In the genomic region with DNA sequence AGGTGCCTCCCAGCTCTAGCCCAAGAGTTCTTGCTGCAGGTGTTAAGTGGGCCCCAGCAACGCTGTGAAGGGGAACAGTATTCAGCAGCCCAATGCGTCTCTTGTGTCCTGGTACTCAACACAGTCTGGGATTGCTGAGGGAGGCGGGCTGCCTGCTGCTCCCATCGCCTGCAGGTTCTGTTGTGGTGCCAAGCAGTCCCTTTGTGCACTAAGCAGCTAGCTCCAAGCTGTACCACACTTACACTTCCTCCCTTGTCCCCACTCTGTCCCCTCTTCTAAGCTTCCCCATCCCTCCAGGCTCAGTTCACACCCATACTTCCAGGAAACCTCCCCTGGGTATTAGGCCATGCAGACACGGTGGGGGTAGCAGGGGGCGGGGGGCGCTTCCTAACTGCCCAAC, we compare ENCODE assay signal across 25 cellular contexts.
"Had no signal": no experiment of that assay in that cellular context is flagged by ENCODE, and none has a peak within 500 bp of the region (broad histone marks: within the 10 kb centered on the region; RNA-seq: fewer than 3 reads in every experiment).

No MANE protein-coding gene starts in this region.

- H3K4me2 ChIP-seq: hepatocyte had no signal

- H3K4me3 Mint-ChIP-seq: activated CD4-positive, alpha-beta memory T cell treated with anti-CD3 and anti-CD28 coated beads, Interleukin-2, amount 10 ng/mL, durations not matched to agents 7 days and 5 days; activated CD4-positive, alpha-beta T cell treated with anti-CD3 and anti-CD28 coated beads, Interleukin-2, amount 10 ng/mL, durations not matched to agents 7 days and 5 days; activated naive CD4-positive, alpha-beta T cell treated with anti-CD3 and anti-CD28 coated beads, Interleukin-2, amount 50 U/mL, for 24 hours; activated T-cell treated with anti-CD3 and anti-CD28 coated beads, Interleukin-2, amount 50 U/mL, for 4 hours; activated T-helper 17 cell treated with anti-CD3 and anti-CD28 coated beads, Interleukin-2, amount 50 U/mL, for 72 hours; naive thymus-derived CD4-positive, alpha-beta T cell; WTC11 had no signal

- H2AFZ ChIP-seq: hepatocyte, parathyroid adenoma had no signal

- ATAC-seq: activated T-cell treated with anti-CD3 and anti-CD28 coated beads, Interleukin-2, amount 50 U/mL, for 4 hours; activated T-helper 17 cell treated with anti-CD3 and anti-CD28 coated beads, Interleukin-2, amount 50 U/mL, for 72 hours; gastrocnemius medialis; left colon; naive thymus-derived CD4-positive, alpha-beta T cell; right cardiac atrium; WTC11 had no signal

- H3K36me3 ChIP-seq: breast epithelium, gastrocnemius medialis, upper lobe of left lung had no signal

- H3K4me1 ChIP-seq: breast epithelium, gastrocnemius medialis, parathyroid adenoma, testis, upper lobe of left lung had no signal

- H3K4me1 Mint-ChIP-seq: activated CD4-positive, alpha-beta memory T cell treated with anti-CD3 and anti-CD28 coated beads, Interleukin-2, amount 10 ng/mL, durations not matched to agents 7 days and 5 days; activated naive CD4-positive, alpha-beta T cell treated with anti-CD3 and anti-CD28 coated beads, Interleukin-2, amount 50 U/mL, for 24 hours; activated T-helper 17 cell treated with anti-CD3 and anti-CD28 coated beads, Interleukin-2, amount 50 U/mL, for 72 hours; WTC11 had no signal

- H3K79me2 ChIP-seq: hepatocyte, parathyroid adenoma had no signal

- H3K27ac Mint-ChIP-seq: activated CD4-positive, alpha-beta memory T cell treated with anti-CD3 and anti-CD28 coated beads, Interleukin-2, amount 10 ng/mL, durations not matched to agents 7 days and 5 days; activated CD4-positive, alpha-beta T cell treated with anti-CD3 and anti-CD28 coated beads, Interleukin-2, amount 10 ng/mL, durations not matched to agents 7 days and 5 days; activated naive CD4-positive, alpha-beta T cell treated with anti-CD3 and anti-CD28 coated beads, Interleukin-2, amount 50 U/mL, for 24 hours; activated T-helper 17 cell treated with anti-CD3 and anti-CD28 coated beads, Interleukin-2, amount 50 U/mL, for 72 hours; naive thymus-derived CD4-positive, alpha-beta T cell; WTC11 had no signal

- H3K4me3 ChIP-seq: breast epithelium, gastrocnemius medialis, hepatocyte, testis, upper lobe of left lung had no signal

- H3K27ac ChIP-seq: breast epithelium, gastrocnemius medialis, hepatocyte, parathyroid adenoma, testis, upper lobe of left lung had no signal

- H3K27me3 Mint-ChIP-seq: activated CD4-positive, alpha-beta memory T cell treated with anti-CD3 and anti-CD28 coated beads, Interleukin-2, amount 10 ng/mL, durations not matched to agents 7 days and 5 days; activated CD4-positive, alpha-beta T cell treated with anti-CD3 and anti-CD28 coated beads, Interleukin-2, amount 10 ng/mL, durations not matched to agents 7 days and 5 days; activated naive CD4-positive, alpha-beta T cell treated with anti-CD3 and anti-CD28 coated beads, Interleukin-2, amount 50 U/mL, for 24 hours; activated T-helper 17 cell treated with anti-CD3 and anti-CD28 coated beads, Interleukin-2, amount 50 U/mL, for 72 hours had no signal

- H3K27me3 ChIP-seq: breast epithelium, gastrocnemius medialis, hepatocyte, testis, upper lobe of left lung had no signal

- DNase-seq: activated CD4-positive, alpha-beta memory T cell treated with anti-CD3 and anti-CD28 coated beads, Interleukin-2, amount 10 ng/mL, durations not matched to agents 7 days and 5 days; activated CD4-positive, alpha-beta T cell treated with anti-CD3 and anti-CD28 coated beads for 1 hour; activated CD4-positive, alpha-beta T cell treated with anti-CD3 and anti-CD28 coated beads, Interleukin-2, amount 10 ng/mL, durations not matched to agents 7 days and 5 days; activated T-cell treated with anti-CD3 and anti-CD28 coated beads, Interleukin-2, amount 50 U/mL, for 4 hours; central memory CD4-positive, alpha-beta T cell; dermis blood vessel endothelial cell; effector memory CD4-positive, alpha-beta T cell; erythroblast; gastrocnemius medialis; left colon; mammary epithelial cell; naive thymus-derived CD4-positive, alpha-beta T cell; occipital lobe; right cardiac atrium; stimulated activated CD4-positive, alpha-beta T cell treated with anti-CD3 and anti-CD28 coated beads, Interleukin-2, amount 100 ng/mL, for 48 hours; stimulated activated naive CD4-positive, alpha-beta T cell treated with Interleukin-2 at 50 U/mL for 16 hours; T-helper 2 cell; testis; upper lobe of left lung had no signal

- H3K9ac ChIP-seq: parathyroid adenoma had no signal

- H3K9me3 ChIP-seq: gastrocnemius medialis, testis had no signal
